Comparison of ENCODE assay signal across 8 cellular contexts in genomic region chr14:92613008-92613658, GRCh38.
DNase-seq lines count a peak whose midpoint lies in the region; ATAC-seq and TF ChIP-seq lines count a peak whose summit lies in the region.

No MANE protein-coding gene starts in this region.

- H3K27me3 Mint-ChIP-seq in CD14-positive monocyte (ENCODE audit: low read depth in 3 of 3), result peaks cover 0 to 8% (median 0%) of the 10 kb centered on the region in 3 donors
- no peaks in the 10 kb centered on the region for H3K27me3 Mint-ChIP-seq in natural killer cell (ENCODE audit: low read depth in 2 of 2)
- no peaks in the 10 kb centered on the region for H3K27me3 Mint-ChIP-seq in type B pancreatic cell

- no peak overlapping the region for H3K4me3 Mint-ChIP-seq in CD14-positive monocyte
- H3K4me3 Mint-ChIP-seq in natural killer cell, result peak overlapping the region; percentile 47
- H3K4me3 Mint-ChIP-seq in type B pancreatic cell, result no peak overlapping the region

- H3K4me1 Mint-ChIP-seq in CD14-positive monocyte (peaks cover 59% of the 10 kb centered on the region), natural killer cell (peaks cover 84 to 87% of the 10 kb centered on the region in 2 donors), type B pancreatic cell (ENCODE audit: unreplicated experiment) (no peaks in the 10 kb centered on the region)

- DNase-seq in CD14-positive monocyte (ENCODE audit: low spot score) (no peak), HuH-7 (ENCODE audit: low spot score) (peak; percentile 55), choroid plexus epithelial cell (ENCODE audit: low read depth) (peak; percentile 20), natural killer cell (peak; percentile 48), type B pancreatic cell (ENCODE audit: extremely low spot score, unreplicated experiment) (no peak)
- DNase-seq in activated CD4-positive, CD25-positive, alpha-beta regulatory T cell treated with anti-CD3 and anti-CD28 coated beads, Interleukin-2, amount 50 U/mL, for 72 hours, result peak; percentile 77

- H3K27ac Mint-ChIP-seq in CD14-positive monocyte, result peak overlapping the region in 2 of 7 donors; percentile 36 to 83
- peak overlapping the region; percentile 97 to 100 for H3K27ac Mint-ChIP-seq in natural killer cell
- H3K27ac Mint-ChIP-seq in type B pancreatic cell, result no peak overlapping the region

- peak in 1 of 3 donors; percentile 21 for ATAC-seq in natural killer cell
- no peak for ATAC-seq in HG03354 (IDR thresholded peaks at IDR 0.05; ENCODE audit: poor library complexity, severe bottlenecking, unreplicated experiment)
- no peak for ATAC-seq in GM21576 (IDR thresholded peaks at IDR 0.05; ENCODE audit: unreplicated experiment)

- peaks cover 46 to 60% of the 10 kb centered on the region in 2 donors for H3K36me3 Mint-ChIP-seq in CD14-positive monocyte
- peaks cover 6% of the 10 kb centered on the region for H3K36me3 Mint-ChIP-seq in natural killer cell
- H3K36me3 Mint-ChIP-seq in type B pancreatic cell, result peaks cover 5% of the 10 kb centered on the region

- H3K9me3 Mint-ChIP-seq in CD14-positive monocyte (peaks cover 0 to 5% (median 0%) of the 10 kb centered on the region in 7 donors), natural killer cell (no peaks in the 10 kb centered on the region), type B pancreatic cell (peaks cover 3% of the 10 kb centered on the region)

- TF ChIP-seq CTCF in CD14-positive monocyte (IDR thresholded peaks at IDR 0.05) (peak; percentile 95), choroid plexus epithelial cell (conservative IDR thresholded peaks at IDR 0.05; ENCODE audit: low read depth, low read length) (peak; percentile 88), natural killer cell (IDR thresholded peaks at IDR 0.05) (peak; percentile 71), type B pancreatic cell (conservative IDR thresholded peaks at IDR 0.05) (peak; percentile 74)

- intact Hi-C loops in CD14-positive monocyte (cut with micrococcal nuclease) (loop anchor here (5.0 kb wide), 2 partner anchors 34 to 64 kb away; no protein-coding TSS in a partner anchor), natural killer cell (cut with micrococcal nuclease) (no loop called here)

- H3K4me3 ChIP-seq in choroid plexus epithelial cell (ENCODE audit: low read depth, low read length), result no peak overlapping the region

Comparison
In these comparisons a context has a peak if more than half of its experiments do, and no peak if none do; other contexts are left out.
1. DNase-seq: peak in HuH-7 (single experiment), activated CD4-positive, CD25-positive, alpha-beta regulatory T cell treated with anti-CD3 and anti-CD28 coated beads, Interleukin-2, amount 50 U/mL, for 72 hours (single experiment), choroid plexus epithelial cell (single experiment) and natural killer cell (single experiment); none in CD14-positive monocyte (single experiment) and type B pancreatic cell (single experiment).
2. Peak in every context shown above with its lines, with median percentiles within 50 percentile points of each other: CTCF ChIP-seq.